In the genomic region with DNA sequence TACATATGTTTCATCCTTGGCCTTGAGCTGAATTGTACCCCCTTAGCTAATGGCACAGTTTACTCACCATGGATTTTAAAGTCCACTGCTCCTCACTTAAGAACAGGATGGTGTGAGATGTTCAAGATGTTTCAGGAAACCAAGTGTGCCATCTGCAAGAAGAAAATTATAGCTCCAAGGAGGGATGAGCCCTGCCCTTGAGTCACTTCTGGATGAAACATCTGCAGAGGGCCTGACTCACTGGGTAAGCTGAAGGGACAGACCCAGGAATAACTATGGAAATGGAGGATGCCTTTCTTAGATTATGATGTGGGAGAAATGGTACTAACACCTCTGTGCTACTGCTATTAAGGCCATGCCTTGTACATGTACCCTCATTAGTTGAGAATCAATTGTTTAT, we compare ENCODE assay signal across 19 cellular contexts. TPM values are rescaled to one million over a fixed set of nuclear protein-coding genes. Genes with fewer than 3 reads are reported as not detected.
DNase-seq lines count a peak whose midpoint lies in the region; ATAC-seq and TF ChIP-seq lines count a peak whose summit lies in the region.
"Had no signal": no experiment of that assay in that cellular context is flagged by ENCODE, and none has a peak within 500 bp of the region (broad histone marks: within the 10 kb centered on the region; RNA-seq: fewer than 3 reads in every experiment).

No MANE protein-coding gene starts in this region.

- DNase-seq in MCF 10A (ENCODE audit: unreplicated experiment) (peak; percentile 11), breast epithelium (ENCODE audit: low spot score in 2 of 2) (no peak), fibroblast of gingiva (ENCODE audit: low read depth) (peak; percentile 9), NCI-H1930 (lab: John Stamatoyannopoulos, UW) (no peak), natural killer cell (no peak), omental fat pad (ENCODE audit: low spot score) (no peak)
- DNase-seq in stimulated activated effector memory CD8-positive, alpha-beta T cell treated with anti-CD3 and anti-CD28 coated beads, Interleukin-12 subunit alpha, Interleukin-12 subunit beta, amount 100 ng/mL, for 72 hours (ENCODE audit: low spot score in 2 of 2): no peak
- DNase-seq: 8988T, C1 segment of cervical spinal cord, NCI-H1092, NCI-H524 treated with DMSO at 0.1 percent for 48 hours, Peyer's patch, SHP77 treated with DMSO at 0.1 percent for 48 hours had no signal

- H3K9me3 ChIP-seq in breast epithelium (no peaks in the 10 kb centered on the region), Loucy (ENCODE audit: insufficient read depth, low read depth, low read length) (no peaks in the 10 kb centered on the region)
- H3K9me3 ChIP-seq: HAP-1, Peyer's patch had no signal

- H3K9ac ChIP-seq in Loucy (ENCODE audit: low read depth, low read length, poor library complexity, severe bottlenecking): no peak overlapping the region

- H3K4me3 Mint-ChIP-seq in MCF 10A (ENCODE audit: unreplicated experiment): no peak overlapping the region
- no peak overlapping the region for H3K4me3 Mint-ChIP-seq in natural killer cell
- no peak overlapping the region for H3K4me3 Mint-ChIP-seq in stimulated activated effector memory CD8-positive, alpha-beta T cell treated with anti-CD3 and anti-CD28 coated beads, Interleukin-12 subunit alpha, Interleukin-12 subunit beta, amount 100 ng/mL, for 72 hours

- ATAC-seq in natural killer cell (no peak), omental fat pad (ENCODE audit: low FRiP score) (no peak)
- no peak for ATAC-seq in stimulated activated effector memory CD8-positive, alpha-beta T cell treated with anti-CD3 and anti-CD28 coated beads, Interleukin-12 subunit alpha, Interleukin-12 subunit beta, amount 100 ng/mL, for 72 hours
- ATAC-seq: K562, SK-N-SH treated with all-trans-retinoic acid at 6 μM for 48 hours had no signal

- H3K27me3 Mint-ChIP-seq in MCF 10A (ENCODE audit: insufficient read depth, unreplicated experiment) (no peaks in the 10 kb centered on the region), natural killer cell (ENCODE audit: low read depth in 2 of 2) (no peaks in the 10 kb centered on the region)

- peaks cover 35% of the 10 kb centered on the region for H3K79me2 ChIP-seq in Loucy (ENCODE audit: insufficient read depth, low read length)

- H3K36me3 Mint-ChIP-seq in MCF 10A (ENCODE audit: insufficient read depth, unreplicated experiment) (peaks cover 11% of the 10 kb centered on the region), natural killer cell (no peaks in the 10 kb centered on the region)
- peaks cover 63% of the 10 kb centered on the region for H3K36me3 Mint-ChIP-seq in stimulated activated effector memory CD8-positive, alpha-beta T cell treated with anti-CD3 and anti-CD28 coated beads, Interleukin-12 subunit alpha, Interleukin-12 subunit beta, amount 100 ng/mL, for 72 hours

- peaks cover 26% of the 10 kb centered on the region for H4K20me1 ChIP-seq in Loucy (ENCODE audit: insufficient read depth, low read length, poor library complexity, severe bottlenecking)

- TF ChIP-seq CTCF in MCF 10A (IDR thresholded peaks at IDR 0.05; ENCODE audit: unreplicated experiment): no peak
- no peak for TF ChIP-seq CTCF in breast epithelium (IDR thresholded peaks at IDR 0.05)
- no peak for TF ChIP-seq CTCF in Loucy (conservative IDR thresholded peaks at IDR 0.05; ENCODE audit: low read length)
- no peak for TF ChIP-seq CTCF in natural killer cell (IDR thresholded peaks at IDR 0.05)
- TF ChIP-seq CTCF in omental fat pad (IDR thresholded peaks at IDR 0.05): no peak

- H3K9me3 Mint-ChIP-seq in MCF 10A (ENCODE audit: unreplicated experiment) (no peaks in the 10 kb centered on the region), natural killer cell (no peaks in the 10 kb centered on the region)
- H3K9me3 Mint-ChIP-seq in stimulated activated effector memory CD8-positive, alpha-beta T cell treated with anti-CD3 and anti-CD28 coated beads, Interleukin-12 subunit alpha, Interleukin-12 subunit beta, amount 100 ng/mL, for 72 hours: no peaks in the 10 kb centered on the region

- H3K27me3 ChIP-seq in breast epithelium (no peaks in the 10 kb centered on the region), Loucy (ENCODE audit: insufficient read depth, low read length, poor library complexity, severe bottlenecking) (no peaks in the 10 kb centered on the region)
- H3K27me3 ChIP-seq: Peyer's patch had no signal

- POLR2A ChIA-PET in MCF 10A (lab: Yijun Ruan, JAX): no interaction called here

- H3K27ac ChIP-seq in breast epithelium: no peak overlapping the region
- H3K27ac ChIP-seq: HL-60, Peyer's patch had no signal

- H3K36me3 ChIP-seq in breast epithelium (no peaks in the 10 kb centered on the region), Loucy (ENCODE audit: insufficient read depth, low read length) (no peaks in the 10 kb centered on the region)

- intact Hi-C loops in MCF 10A (cut with micrococcal nuclease) (no loop called here), breast epithelium (cut with DNase I; ENCODE audit: low total_unique reads) (no loop called here), natural killer cell (cut with micrococcal nuclease) (no loop called here)

- BruUV-seq in MCF 10A (replicated peaks; lab: Mats Ljungman, UMichigan): no TSS peak

- CTCF ChIA-PET in MCF 10A (lab: Yijun Ruan, JAX): interaction anchor here (0.5 to 1.1 kb wide), 5 partner anchors 67 to 585 kb away, joined by 3 to 6 read pairs (median 3); no protein-coding TSS in a partner anchor

- H3K27ac Mint-ChIP-seq in MCF 10A (ENCODE audit: low read depth, unreplicated experiment) (no peak overlapping the region), natural killer cell (no peak overlapping the region)
- H3K27ac Mint-ChIP-seq in stimulated activated effector memory CD8-positive, alpha-beta T cell treated with anti-CD3 and anti-CD28 coated beads, Interleukin-12 subunit alpha, Interleukin-12 subunit beta, amount 100 ng/mL, for 72 hours: no peak overlapping the region

- H3K4me1 Mint-ChIP-seq in MCF 10A (ENCODE audit: insufficient read depth, unreplicated experiment) (peaks cover 30% of the 10 kb centered on the region), natural killer cell (peaks cover 39 to 41% of the 10 kb centered on the region in 2 donors)
- peaks cover 40% of the 10 kb centered on the region for H3K4me1 Mint-ChIP-seq in stimulated activated effector memory CD8-positive, alpha-beta T cell treated with anti-CD3 and anti-CD28 coated beads, Interleukin-12 subunit alpha, Interleukin-12 subunit beta, amount 100 ng/mL, for 72 hours

- H3K4me1 ChIP-seq in breast epithelium (peaks cover 0 to 19% of the 10 kb centered on the region in 2 donors), Loucy (ENCODE audit: insufficient read depth, low read length, poor library complexity, severe bottlenecking) (peaks cover 47% of the 10 kb centered on the region)

- H2AFZ ChIP-seq in Loucy (ENCODE audit: low read length): no peak overlapping the region

- H3F3A ChIP-seq in Loucy (ENCODE audit: low read depth): no peaks in the 10 kb centered on the region

- peak overlapping the region; percentile 32 for H3K4me2 ChIP-seq in Loucy (ENCODE audit: low read depth, low read length, poor library complexity, severe bottlenecking)

- no peak overlapping the region for H3K4me3 ChIP-seq in breast epithelium
- H3K4me3 ChIP-seq in Loucy (ENCODE audit: low read length, poor library complexity, severe bottlenecking): no peak overlapping the region
- H3K4me3 ChIP-seq: HAP-1, K562, Peyer's patch had no signal

- no peak for TF ChIP-seq POLR2A in breast epithelium (IDR thresholded peaks at IDR 0.05)

- H3K9me2 ChIP-seq in Loucy (replicated peaks; ENCODE audit: low read depth, low read length): no peaks in the 10 kb centered on the region

RNA-seq across cellular contexts. Expression of a gene that starts 6.4 kb away (rescaled TPM):
- total RNA-seq in MCF 10A (2022) (9.5 and 15.3 TPM in 2 replicates), breast epithelium (10 to 100 TPM in 1 of 3 donors, 1 to 10 TPM in 2; 5.4 to 11.9 (median 6.9) TPM), natural killer cell (10 to 100 TPM in 2 of 3 donors, 1 to 10 TPM in 1; 5.7 to 12.2 (median 11.8) TPM), omental fat pad (10 to 100 TPM in 1 of 4 donors, 1 to 10 TPM in 3; 5.4 to 24.9 (median 7.5) TPM)

RNA-seq across cellular contexts. Expression of a gene that starts 36.2 kb away (rescaled TPM):
- total RNA-seq in MCF 10A (2022): not detected in 2 replicates
- total RNA-seq in breast epithelium: 10 to 100 TPM in 1 of 3 donors, 1 to 10 TPM in 2; 2.3 to 21.1 (median 7.6) TPM
- not detected for total RNA-seq in natural killer cell
- 10 to 100 TPM in 2 of 4 donors, 1 to 10 TPM in 2; 5.3 to 27.3 (median 14.0) TPM for total RNA-seq in omental fat pad
- total RNA-seq: T-helper 1 cell treated with Interleukin-12 subunit alpha and Interleukin-12 subunit beta and Interleukin-4 antibody, amounts not matched to agents 30 ng/mL and 1 ng/mL, for 36 hours had no signal

Comparison
In these comparisons a context has a peak if more than half of its experiments do, and no peak if none do; other contexts are left out.
1. DNase-seq: peak in MCF 10A (single experiment) and fibroblast of gingiva (single experiment); none in breast epithelium (0 of 2), NCI-H1930 (0 of 2), natural killer cell (single experiment), stimulated activated effector memory CD8-positive, alpha-beta T cell treated with anti-CD3 and anti-CD28 coated beads, Interleukin-12 subunit alpha, Interleukin-12 subunit beta, amount 100 ng/mL, for 72 hours (0 of 2) and omental fat pad (single experiment).